1 cellular context compared by ENCODE assay signal in the genomic region with DNA sequence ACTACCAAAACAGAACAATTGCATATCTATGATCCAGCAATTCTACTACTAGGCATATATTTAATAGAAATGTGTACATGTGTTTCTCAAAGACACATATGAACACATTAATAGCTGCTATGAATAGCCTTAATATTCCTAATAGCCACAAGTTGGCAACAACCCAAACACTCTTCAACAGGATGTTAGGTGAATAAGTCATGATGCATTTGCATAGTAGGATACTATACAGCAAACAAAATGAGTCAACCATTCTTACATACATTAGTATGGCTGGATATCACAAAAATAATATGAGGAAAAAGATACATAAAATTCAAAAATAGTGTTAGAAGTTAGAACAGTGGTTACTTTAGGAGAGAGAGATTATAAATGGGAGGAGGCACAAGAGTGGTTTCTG.
TF ChIP-seq lines count a peak whose summit lies in the region.

No MANE protein-coding gene starts in this region.

TF ChIP-seq in endothelial cell of umbilical vein, 7 proteins besides CTCF, POLR2A, EP300 and RAD21:
- TF ChIP-seq FOS (IDR thresholded peaks at IDR 0.05; ENCODE audit: borderline replicate concordance, insufficient read depth, low read length), result peak; percentile 29
- TF ChIP-seq POLR2AphosphoS5 (IDR thresholded peaks at IDR 0.05; ENCODE audit: insufficient read depth, low read depth, low read length), result no peak
- no peak for TF ChIP-seq EZH2 (IDR thresholded peaks at IDR 0.05; ENCODE audit: borderline replicate concordance, low read depth, low read length, severe bottlenecking)
- TF ChIP-seq MAX (IDR thresholded peaks at IDR 0.05; ENCODE audit: insufficient read depth, insufficient read length), result no peak
